Comparison of ENCODE assay signal across 22 cellular contexts in genomic region chr11:116990811-116991210, GRCh38.
DNase-seq lines count a peak whose midpoint lies in the region; ATAC-seq and TF ChIP-seq lines count a peak whose summit lies in the region.
"Had no signal": no experiment of that assay in that cellular context is flagged by ENCODE, and none has a peak within 500 bp of the region (broad histone marks: within the 10 kb centered on the region; RNA-seq: fewer than 3 reads in every experiment).

No MANE protein-coding gene starts in this region.

- H3K27ac Mint-ChIP-seq in CD14-positive monocyte = peak overlapping the region in 4 of 7 donors; percentile 31 to 94 (median 38)
- H3K27ac Mint-ChIP-seq in natural killer cell treated with Interleukin-12 subunit alpha and Interleukin-12 subunit beta and Interleukin-15 and Interleukin-18, amount 100 ng/mL, for 72 hours = peak overlapping the region; percentile 3 to 64
- H3K27ac Mint-ChIP-seq in activated CD8-positive, alpha-beta T cell treated with anti-CD3 and anti-CD28 coated beads for 36 hours = no peak overlapping the region
- H3K27ac Mint-ChIP-seq: activated naive CD4-positive, alpha-beta T cell treated with anti-CD3 and anti-CD28 coated beads, Interleukin-2, amount 50 U/mL, for 72 hours; HFFc6 had no signal

- H3K4me3 ChIP-seq in RWPE2 (ENCODE audit: severe bottlenecking) (no peak overlapping the region), dorsolateral prefrontal cortex (no peak overlapping the region)
- H3K4me3 ChIP-seq: BLaER1 treated with 17β-estradiol and CSF1 and Interleukin-3, amounts not matched to agents 10 nM and 100 nM; prostate gland; vagina had no signal

- H3K27me3 Mint-ChIP-seq in CD14-positive monocyte (ENCODE audit: low read depth in 3 of 3) = peaks cover 0 to 3% (median 0%) of the 10 kb centered on the region in 3 donors
- H3K27me3 Mint-ChIP-seq in natural killer cell treated with Interleukin-12 subunit alpha and Interleukin-12 subunit beta and Interleukin-15 and Interleukin-18, amount 100 ng/mL, for 72 hours = no peaks in the 10 kb centered on the region
- no peaks in the 10 kb centered on the region for H3K27me3 Mint-ChIP-seq in activated CD8-positive, alpha-beta T cell treated with anti-CD3 and anti-CD28 coated beads for 36 hours

- peaks cover 77% of the 10 kb centered on the region for H3K4me1 Mint-ChIP-seq in CD14-positive monocyte
- peaks cover 62 to 70% of the 10 kb centered on the region in 2 donors for H3K4me1 Mint-ChIP-seq in natural killer cell treated with Interleukin-12 subunit alpha and Interleukin-12 subunit beta and Interleukin-15 and Interleukin-18, amount 100 ng/mL, for 72 hours (ENCODE audit: low read depth in 2 of 2)
- peaks cover 75% of the 10 kb centered on the region for H3K4me1 Mint-ChIP-seq in activated CD8-positive, alpha-beta T cell treated with anti-CD3 and anti-CD28 coated beads for 36 hours (ENCODE audit: low read depth)

- H3K27me3 ChIP-seq in RWPE2 (ENCODE audit: insufficient read depth, poor library complexity, severe bottlenecking) (no peaks in the 10 kb centered on the region), dorsolateral prefrontal cortex (no peaks in the 10 kb centered on the region)
- H3K27me3 ChIP-seq: BLaER1 treated with 17β-estradiol and CSF1 and Interleukin-3, amounts not matched to agents 10 nM and 100 nM; vagina had no signal

- CTCF ChIA-PET in GM10248 (lab: Yijun Ruan, JAX) = interaction anchor here (1.1 kb wide), 1 partner anchor 9 kb away, joined by 3 read pairs; no protein-coding TSS in a partner anchor
- CTCF ChIA-PET in activated CD8-positive, alpha-beta T cell treated with anti-CD3 and anti-CD28 coated beads for 36 hours (lab: Charles Lee) = interaction anchor here (1.5 kb wide), 1 partner anchor 115 kb away, joined by 5 read pairs; no protein-coding TSS in a partner anchor

- no peak overlapping the region for H3K4me3 Mint-ChIP-seq in CD14-positive monocyte
- H3K4me3 Mint-ChIP-seq in natural killer cell treated with Interleukin-12 subunit alpha and Interleukin-12 subunit beta and Interleukin-15 and Interleukin-18, amount 100 ng/mL, for 72 hours = no peak overlapping the region
- no peak overlapping the region for H3K4me3 Mint-ChIP-seq in activated CD8-positive, alpha-beta T cell treated with anti-CD3 and anti-CD28 coated beads for 36 hours
- H3K4me3 Mint-ChIP-seq: HFFc6 had no signal

- peaks cover 32% of the 10 kb centered on the region for H3K4me1 ChIP-seq in RWPE2 (ENCODE audit: insufficient read depth, poor library complexity, severe bottlenecking)
- H3K4me1 ChIP-seq: prostate gland had no signal

- POLR2A ChIA-PET in GM10248 (lab: Yijun Ruan, JAX) = no interaction called here
- POLR2A ChIA-PET in activated CD8-positive, alpha-beta T cell treated with anti-CD3 and anti-CD28 coated beads for 36 hours (lab: Charles Lee) = interaction anchor here (0.8 kb wide), 1 partner anchor 26 kb away, joined by 3 read pairs; no protein-coding TSS in a partner anchor

- peaks cover 0 to 4% of the 10 kb centered on the region in 2 donors for H3K36me3 Mint-ChIP-seq in CD14-positive monocyte
- H3K36me3 Mint-ChIP-seq in natural killer cell treated with Interleukin-12 subunit alpha and Interleukin-12 subunit beta and Interleukin-15 and Interleukin-18, amount 100 ng/mL, for 72 hours = no peaks in the 10 kb centered on the region
- H3K36me3 Mint-ChIP-seq in activated CD8-positive, alpha-beta T cell treated with anti-CD3 and anti-CD28 coated beads for 36 hours (ENCODE audit: low read depth) = peaks cover 4% of the 10 kb centered on the region

- H3K27ac ChIP-seq in RWPE2 (ENCODE audit: poor library complexity, severe bottlenecking) (peak overlapping the region; percentile 12), dorsolateral prefrontal cortex (peak overlapping the region in 55 of 59 donors; percentile 20 to 96 (median 81))
- H3K27ac ChIP-seq: prostate gland, vagina had no signal

- H3K9me3 Mint-ChIP-seq in CD14-positive monocyte = no peaks in the 10 kb centered on the region
- H3K9me3 Mint-ChIP-seq in natural killer cell treated with Interleukin-12 subunit alpha and Interleukin-12 subunit beta and Interleukin-15 and Interleukin-18, amount 100 ng/mL, for 72 hours = no peaks in the 10 kb centered on the region
- H3K9me3 Mint-ChIP-seq in activated CD8-positive, alpha-beta T cell treated with anti-CD3 and anti-CD28 coated beads for 36 hours = no peaks in the 10 kb centered on the region
- H3K9me3 Mint-ChIP-seq: activated naive CD4-positive, alpha-beta T cell treated with anti-CD3 and anti-CD28 coated beads, Interleukin-2, amount 50 U/mL, for 72 hours; HFFc6 had no signal

- H3K9me3 ChIP-seq in RWPE2 (ENCODE audit: severe bottlenecking) = no peaks in the 10 kb centered on the region
- H3K9me3 ChIP-seq: prostate gland, vagina had no signal

- DNase-seq in CD14-positive monocyte (ENCODE audit: low spot score) (no peak), RWPE2 (ENCODE audit: low spot score) (no peak), dorsolateral prefrontal cortex (no peak), GM10248 (ENCODE audit: extremely low spot score) (no peak)
- no peak for DNase-seq in natural killer cell treated with Interleukin-12 subunit alpha and Interleukin-12 subunit beta and Interleukin-15 and Interleukin-18, amount 100 ng/mL, for 72 hours (ENCODE audit: low spot score)
- no peak for DNase-seq in activated CD8-positive, alpha-beta T cell treated with anti-CD3 and anti-CD28 coated beads for 36 hours
- no peak for DNase-seq in activated CD4-positive, alpha-beta T cell treated with anti-CD3 and anti-CD28 coated beads, Interleukin-2, amount 50 U/mL, for 1 hour
- DNase-seq in activated CD4-positive, alpha-beta T cell treated with anti-CD3 and anti-CD28 coated beads for 4 hours = no peak
- DNase-seq: ACHN; activated CD4-positive, alpha-beta T cell treated with anti-CD3 and anti-CD28 coated beads for 1 hour; cortex of kidney; GF-D8; HFFc6; Karpas-422; mesenchymal stem cell; NCI-H187 treated with DMSO at 0.1 percent for 48 hours; NCI-H69 had no signal

- no peaks in the 10 kb centered on the region for H3K36me3 ChIP-seq in RWPE2 (ENCODE audit: low read depth)
- H3K36me3 ChIP-seq: prostate gland, vagina had no signal

- TF ChIP-seq CTCF in CD14-positive monocyte (IDR thresholded peaks at IDR 0.05) = no peak
- TF ChIP-seq CTCF in RWPE2 (IDR thresholded peaks at IDR 0.05; ENCODE audit: poor library complexity, severe bottlenecking) = no peak
- no peak for TF ChIP-seq CTCF in dorsolateral prefrontal cortex (IDR thresholded peaks at IDR 0.05 in 54 of 56, conservative IDR thresholded peaks at IDR 0.05 in 2 of 56; ENCODE audit: low read depth in 1 of 56, partially characterized antibody in 56 of 56)
- TF ChIP-seq CTCF in GM10248 (IDR thresholded peaks at IDR 0.05; ENCODE audit: control extremely low read depth, extremely low read depth, low read depth, missing control alignments) = no peak
- no peak for TF ChIP-seq CTCF in activated CD8-positive, alpha-beta T cell treated with anti-CD3 and anti-CD28 coated beads for 36 hours (IDR thresholded peaks at IDR 0.05)

- intact Hi-C loops in CD14-positive monocyte (cut with micrococcal nuclease) = no loop called here
- intact Hi-C loops in dorsolateral prefrontal cortex (cut with DNase I) = no loop called here
- intact Hi-C loops in activated CD8-positive, alpha-beta T cell treated with anti-CD3 and anti-CD28 coated beads for 36 hours (cut with micrococcal nuclease) = no loop called here

- no peak for ATAC-seq in RWPE2 (ENCODE audit: low read depth)
- ATAC-seq in natural killer cell treated with Interleukin-12 subunit alpha and Interleukin-12 subunit beta and Interleukin-15 and Interleukin-18, amount 100 ng/mL, for 72 hours = no peak
- no peak for ATAC-seq in activated CD8-positive, alpha-beta T cell treated with anti-CD3 and anti-CD28 coated beads for 36 hours
- ATAC-seq: activated naive CD4-positive, alpha-beta T cell treated with anti-CD3 and anti-CD28 coated beads, Interleukin-2, amount 50 U/mL, for 72 hours; Right ventricle myocardium inferior had no signal
